1 cellular context compared by ENCODE assay signal in genomic region chr10:14838582-14839304, GRCh38.
TF ChIP-seq lines count a peak whose summit lies in the region.

No MANE protein-coding gene starts in this region.

TF ChIP-seq in A549, 52 proteins besides CTCF, POLR2A, EP300 and RAD21:
- no peak for TF ChIP-seq SMC3 (IDR thresholded peaks at IDR 0.05)
- peak; percentile 61; the same call in 1 of the 2 replicates for TF ChIP-seq PHF8 (IDR thresholded peaks at IDR 0.05; ENCODE audit: borderline replicate concordance, low read depth)
